Comparison of ENCODE assay signal across 1 cellular context in genomic region chr2:54545700-54546450, GRCh38.
TF ChIP-seq lines count a peak whose summit lies in the region.

No MANE protein-coding gene starts in this region.

TF ChIP-seq in HepG2, 621 proteins besides CTCF, POLR2A, EP300 and RAD21 (continued from another document):
- no peak for TF ChIP-seq MXI1 (IDR thresholded peaks at IDR 0.05; ENCODE audit: borderline replicate concordance, low read depth, low read length)
- peak; percentile 63 for TF ChIP-seq PHF5A (CRISPR knock-in tag; IDR thresholded peaks at IDR 0.05; ENCODE audit: low read depth, unreplicated experiment)
- TF ChIP-seq POGK (CRISPR knock-in tag; conservative IDR thresholded peaks at IDR 0.05) = peak; percentile 57; the same call in 1 of the 2 replicates
- TF ChIP-seq BCL3 (CRISPR knock-in tag; IDR thresholded peaks at IDR 0.05) = peak; percentile 56; the same call in 1 of the 2 replicates
- peak; percentile 89 for TF ChIP-seq CEBPB (IDR thresholded peaks at IDR 0.05; ENCODE audit: borderline replicate concordance, low read depth, low read length)
- TF ChIP-seq ZMYM3 (CRISPR knock-in tag; IDR thresholded peaks at IDR 0.05) = no peak
- no peak for TF ChIP-seq ZNF674 (CRISPR knock-in tag; IDR thresholded peaks at IDR 0.05; ENCODE audit: low read depth)
- no peak for TF ChIP-seq RERE (CRISPR knock-in tag; IDR thresholded peaks at IDR 0.05; ENCODE audit: low read depth)
- TF ChIP-seq ZNF292 (CRISPR knock-in tag; IDR thresholded peaks at IDR 0.05; ENCODE audit: borderline replicate concordance, low read depth) = peak; percentile 36; the same call in 1 of the 2 replicates
- TF ChIP-seq FOXA3 (CRISPR knock-in tag; IDR thresholded peaks at IDR 0.05) = peak; percentile 96
- TF ChIP-seq FOXO1 (CRISPR knock-in tag; IDR thresholded peaks at IDR 0.05) = peak; percentile 90
TF ChIP-seq in HepG2: peak in this region for 154.
